4 cellular contexts compared by ENCODE assay signal in the genomic region with DNA sequence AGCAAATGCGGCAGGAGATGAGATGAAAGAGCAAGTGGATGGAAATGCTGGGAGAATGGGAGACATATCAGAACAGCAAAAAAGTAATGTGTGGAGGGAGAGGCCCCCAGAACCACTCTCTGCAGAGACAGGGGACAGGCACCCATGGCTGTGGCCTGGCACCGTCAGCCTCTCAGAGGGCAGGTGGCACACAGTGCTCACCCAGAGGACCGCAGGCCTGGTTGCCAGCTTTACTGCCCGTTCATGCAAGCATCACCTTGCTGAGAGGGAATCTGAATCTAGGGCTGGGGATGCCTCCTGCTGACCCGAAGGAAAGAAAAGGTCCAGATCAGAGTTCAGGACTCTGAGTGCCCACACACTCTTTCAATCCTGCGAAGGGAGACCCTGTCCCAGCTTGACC. TPM values are rescaled to one million over a fixed set of nuclear protein-coding genes. Genes with fewer than 3 reads are reported as not detected.
DNase-seq lines count a peak whose midpoint lies in the region; ATAC-seq, FAIRE-seq and TF ChIP-seq lines count a peak whose summit lies in the region.
"Not testable (repeated sequence)": the region's sequence is repeated elsewhere in the genome, so short reads cannot be mapped to it uniquely, and the experiment has no call there.

No MANE protein-coding gene starts in this region.

- intact Hi-C loops in cardiac septum (cut with DNase I); upper lobe of right lung (cut with DNase I): not testable (repeated sequence)

- not testable (repeated sequence) for H2AFZ ChIP-seq in astrocyte (ENCODE audit: low read depth, low read length)

- H3K9ac ChIP-seq in astrocyte (ENCODE audit: low read length): not testable (repeated sequence)

- H4K20me1 ChIP-seq in astrocyte (ENCODE audit: insufficient read depth, low read length): not testable (repeated sequence)

- not testable (repeated sequence) for H3K36me3 Mint-ChIP-seq in astrocyte (ENCODE audit: low read depth, unreplicated experiment); chondrocyte (ENCODE audit: low read depth)

- not testable (repeated sequence) for DNase-seq in astrocyte (ENCODE audit: low read depth)
- DNase-seq in chondrocyte (ENCODE audit: low spot score) (peak; percentile 56), cardiac septum (ENCODE audit: low spot score) (peak; percentile 36), upper lobe of right lung (peak; percentile 51)

- not testable (repeated sequence) for H3K4me2 ChIP-seq in astrocyte (ENCODE audit: low read length)

- not testable (repeated sequence) for H3K4me1 Mint-ChIP-seq in astrocyte (ENCODE audit: low read depth, unreplicated experiment); chondrocyte (ENCODE audit: low read depth)

- H3K79me2 ChIP-seq in astrocyte (ENCODE audit: insufficient read depth, low read length): not testable (repeated sequence)

- H3K27me3 ChIP-seq in astrocyte (ENCODE audit: insufficient read depth, low read length); upper lobe of right lung: not testable (repeated sequence)

- not testable (repeated sequence) for H3K4me1 ChIP-seq in astrocyte (ENCODE audit: insufficient read depth, low read length); upper lobe of right lung

- H3K9me3 Mint-ChIP-seq in astrocyte (ENCODE audit: unreplicated experiment); chondrocyte (ENCODE audit: low read depth): not testable (repeated sequence)

- H3K27ac ChIP-seq in astrocyte (ENCODE audit: low read depth, low read length); upper lobe of right lung: not testable (repeated sequence)

- H3K36me3 ChIP-seq in astrocyte (ENCODE audit: insufficient read depth, low read length); upper lobe of right lung: not testable (repeated sequence)

- peaks cover 16% of the 10 kb centered on the region for H3K27me3 Mint-ChIP-seq in astrocyte (ENCODE audit: low read depth, unreplicated experiment)
- not testable (repeated sequence) for H3K27me3 Mint-ChIP-seq in chondrocyte (ENCODE audit: low read depth)

- not testable (repeated sequence) for H3K9me3 ChIP-seq in astrocyte (ENCODE audit: insufficient read depth, low read depth, low read length); upper lobe of right lung

- H3K4me3 Mint-ChIP-seq in astrocyte (ENCODE audit: unreplicated experiment); chondrocyte (ENCODE audit: unreplicated experiment): not testable (repeated sequence)

- peak overlapping the region; percentile 19 for H3K27ac Mint-ChIP-seq in astrocyte (ENCODE audit: unreplicated experiment)
- H3K27ac Mint-ChIP-seq in chondrocyte (ENCODE audit: unreplicated experiment): not testable (repeated sequence)

- H3K4me3 ChIP-seq in astrocyte (ENCODE audit: insufficient read depth, low read depth, low read length); upper lobe of right lung: not testable (repeated sequence)

- not testable (repeated sequence) for ATAC-seq in upper lobe of right lung

- not testable (repeated sequence) for TF ChIP-seq CTCF in astrocyte (IDR thresholded peaks at IDR 0.05; ENCODE audit: insufficient read depth, low read depth, low read length); chondrocyte (IDR thresholded peaks at IDR 0.05); upper lobe of right lung (IDR thresholded peaks at IDR 0.05)

- FAIRE-seq in astrocyte (lab: Jason Lieb, UNC): not testable (repeated sequence)

RNA-seq across cellular contexts. Expression of a gene that starts 34.6 kb away (rescaled TPM):
- total RNA-seq in astrocyte (85.2 and 90.2 TPM in 2 replicates), chondrocyte (52.9 to 60.6 TPM (median 59.3 TPM) in 3 replicates), cardiac septum (13.6 TPM), upper lobe of right lung (52.5 TPM)
